2 cellular contexts compared by ENCODE assay signal in the genomic region with DNA sequence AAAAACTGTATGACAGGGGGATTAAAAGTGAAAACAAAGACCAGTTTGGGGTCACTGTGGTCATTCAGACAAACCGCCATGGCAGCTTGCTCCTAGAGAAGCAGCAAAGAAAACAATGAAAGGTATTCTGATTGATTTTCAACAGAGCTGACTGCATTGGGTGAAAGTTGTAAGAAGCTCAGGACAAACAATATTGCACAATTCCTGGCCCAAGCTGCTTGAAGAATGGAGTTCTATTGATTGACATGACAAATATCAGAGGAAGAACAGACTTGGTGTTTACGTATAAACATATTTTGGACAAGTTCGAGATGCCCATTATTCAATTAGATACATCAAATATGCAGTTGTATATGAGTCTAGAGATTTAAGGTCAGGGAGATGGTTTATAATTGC.
TF ChIP-seq lines count a peak whose summit lies in the region.

No MANE protein-coding gene starts in this region.

TF ChIP-seq in SK-N-SH, 30 proteins besides CTCF, POLR2A, EP300 and RAD21 (continued from another document):
- no peak for TF ChIP-seq USF1 (IDR thresholded peaks at IDR 0.05; ENCODE audit: borderline replicate concordance, low read depth)
- TF ChIP-seq ZBTB33 (IDR thresholded peaks at IDR 0.05; ENCODE audit: borderline replicate concordance, low read depth): no peak
- TF ChIP-seq POLR2AphosphoS5 (IDR thresholded peaks at IDR 0.05; ENCODE audit: low read depth, low read length): no peak
- TF ChIP-seq TEAD4 (IDR thresholded peaks at IDR 0.05; ENCODE audit: borderline replicate concordance, insufficient read depth): no peak
- no peak for TF ChIP-seq IRF3 (IDR thresholded peaks at IDR 0.05; ENCODE audit: low read depth, low read length)

TF ChIP-seq in SK-N-SH treated with all-trans-retinoic acid at 6 μM for 48 hours, 23 proteins besides CTCF, POLR2A, EP300 and RAD21 (continued from another document):
- TF ChIP-seq TSHZ2 (CRISPR knock-in tag; IDR thresholded peaks at IDR 0.05): no peak
- TF ChIP-seq ZNF565 (CRISPR knock-in tag; conservative IDR thresholded peaks at IDR 0.05; ENCODE audit: low read depth): no peak
- no peak for TF ChIP-seq RARB (CRISPR knock-in tag; IDR thresholded peaks at IDR 0.05)
- TF ChIP-seq CSRNP3 (CRISPR knock-in tag; IDR thresholded peaks at IDR 0.05): no peak
- TF ChIP-seq ESRRG (CRISPR knock-in tag; IDR thresholded peaks at IDR 0.05): no peak
- no peak for TF ChIP-seq BACH2 (CRISPR knock-in tag; IDR thresholded peaks at IDR 0.05; ENCODE audit: borderline replicate concordance)
- TF ChIP-seq SNAI2 (CRISPR knock-in tag; IDR thresholded peaks at IDR 0.05): no peak
TF ChIP-seq in SK-N-SH treated with all-trans-retinoic acid at 6 μM for 48 hours: peak in this region for 0.
